ENCODE assay signal across 14 cellular contexts in the genomic region with DNA sequence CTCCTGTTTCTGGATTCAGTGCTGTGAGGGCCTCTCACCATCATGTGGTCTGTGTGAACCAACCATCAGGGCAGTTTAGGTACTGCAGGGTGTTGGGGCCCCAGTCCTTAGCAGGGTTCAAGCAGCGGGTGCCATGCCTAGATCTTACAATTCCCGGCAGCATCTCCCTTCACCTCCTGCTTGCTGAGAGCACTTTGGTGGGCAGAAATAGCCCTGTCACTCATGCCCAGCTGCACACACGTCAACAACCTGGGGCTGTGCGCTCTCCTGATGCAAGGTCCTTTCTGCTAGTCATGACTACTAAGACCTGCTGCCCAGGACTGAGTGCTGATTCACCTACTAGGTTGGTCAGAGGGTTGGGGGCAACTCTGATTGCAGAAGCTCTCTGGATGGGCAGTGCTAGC.
DNase-seq lines count a peak whose midpoint lies in the region; ATAC-seq, FAIRE-seq and TF ChIP-seq lines count a peak whose summit lies in the region.
"Had no signal": no experiment of that assay in that cellular context is flagged by ENCODE, and none has a peak within 500 bp of the region (broad histone marks: within the 10 kb centered on the region; RNA-seq: fewer than 3 reads in every experiment).

No MANE protein-coding gene starts in this region.

- peaks cover 7% of the 10 kb centered on the region for H3K27me3 Mint-ChIP-seq in glutamatergic neuron (ENCODE audit: unreplicated experiment)
- H3K27me3 Mint-ChIP-seq: naive thymus-derived CD8-positive, alpha-beta T cell had no signal

- H3K27ac Mint-ChIP-seq in glutamatergic neuron (ENCODE audit: unreplicated experiment) = peak overlapping the region; percentile 96
- H3K27ac Mint-ChIP-seq: activated CD8-positive, alpha-beta memory T cell treated with anti-CD3 and anti-CD28 coated beads, Interleukin-2, amount 10 ng/mL, durations not matched to agents 7 days and 5 days; naive thymus-derived CD8-positive, alpha-beta T cell had no signal

- H3K9me3 ChIP-seq in NT2/D1 (ENCODE audit: insufficient read depth, low read length) (no peaks in the 10 kb centered on the region; the same call in 1 of the 2 replicates), neutrophil (no peaks in the 10 kb centered on the region)

- peak overlapping the region; percentile 77 for H3K4me3 Mint-ChIP-seq in glutamatergic neuron (ENCODE audit: unreplicated experiment)
- H3K4me3 Mint-ChIP-seq: activated CD8-positive, alpha-beta memory T cell treated with anti-CD3 and anti-CD28 coated beads, Interleukin-2, amount 10 ng/mL, durations not matched to agents 7 days and 5 days; naive thymus-derived CD8-positive, alpha-beta T cell had no signal

- FAIRE-seq in GM12891 (lab: Jason Lieb, UNC) = no peak

- DNase-seq in NT2/D1 (ENCODE audit: low read depth, low spot score) = no peak
- DNase-seq in glutamatergic neuron = no peak
- DNase-seq in T1000 (lab: John Stamatoyannopoulos, UW) = no peak
- no peak for DNase-seq in AG08395 (ENCODE audit: low spot score)
- DNase-seq in GM12891 (ENCODE audit: insufficient read length, low spot score) = no peak
- DNase-seq: activated CD8-positive, alpha-beta memory T cell treated with anti-CD3 and anti-CD28 coated beads, Interleukin-2, amount 10 ng/mL, durations not matched to agents 7 days and 5 days; amniotic stem cell; GM23248; naive thymus-derived CD8-positive, alpha-beta T cell; NCI-H510A; stimulated activated naive CD8-positive, alpha-beta T cell treated with anti-CD3 and anti-CD28 coated beads, Interleukin-15, Interleukin-2, amounts not matched to agents 100 U/mL and 50 U/mL, for 24 hours had no signal

- no peaks in the 10 kb centered on the region for H3K36me3 Mint-ChIP-seq in glutamatergic neuron (ENCODE audit: unreplicated experiment)
- H3K36me3 Mint-ChIP-seq: activated CD8-positive, alpha-beta memory T cell treated with anti-CD3 and anti-CD28 coated beads, Interleukin-2, amount 10 ng/mL, durations not matched to agents 7 days and 5 days had no signal

- no peaks in the 10 kb centered on the region for H3K27me3 ChIP-seq in NT2/D1 (ENCODE audit: insufficient read depth, insufficient read length)
- no peaks in the 10 kb centered on the region for H3K27me3 ChIP-seq in neutrophil

- H3K4me1 Mint-ChIP-seq in glutamatergic neuron (ENCODE audit: low read depth, unreplicated experiment) = peaks cover 28% of the 10 kb centered on the region
- H3K4me1 Mint-ChIP-seq: activated CD8-positive, alpha-beta memory T cell treated with anti-CD3 and anti-CD28 coated beads, Interleukin-2, amount 10 ng/mL, durations not matched to agents 7 days and 5 days had no signal

- TF ChIP-seq POLR2A in GM12891 (IDR thresholded peaks at IDR 0.05; ENCODE audit: low read depth, low read length) = no peak

- H3K4me3 ChIP-seq in NT2/D1 (ENCODE audit: insufficient read length, low read depth) (no peak overlapping the region), neutrophil (ENCODE audit: low read depth in 1 of 2, low read length in 1 of 2) (no peak overlapping the region)
- H3K4me3 ChIP-seq: GM23248 had no signal

- H3K4me1 ChIP-seq in NT2/D1 (ENCODE audit: insufficient read depth, insufficient read length) (peaks cover 16% of the 10 kb centered on the region), neutrophil (ENCODE audit: control insufficient read depth in 1 of 2, insufficient read depth in 1 of 2, low read depth in 1 of 2, low read length in 1 of 2) (peaks cover 31 to 38% of the 10 kb centered on the region in 2 experiments)

- TF ChIP-seq CTCF in GM12872 (IDR thresholded peaks at IDR 0.05; ENCODE audit: insufficient read depth, low read depth, low read length) (peak; percentile 35; the same call in 1 of the 3 replicates), glutamatergic neuron (IDR thresholded peaks at IDR 0.05; ENCODE audit: partially characterized antibody, unreplicated experiment) (peak; percentile 50), neutrophil (IDR thresholded peaks at IDR 0.05) (no peak)

- H3K9ac ChIP-seq in NT2/D1 (ENCODE audit: insufficient read length, low read depth) = peak overlapping the region; percentile 27
- H3K9ac ChIP-seq: GM23248 had no signal

- H3K9me3 Mint-ChIP-seq in glutamatergic neuron (ENCODE audit: unreplicated experiment) = peaks cover 9% of the 10 kb centered on the region

- H3K27ac ChIP-seq in neutrophil = peak overlapping the region; percentile 66
- H3K27ac ChIP-seq: GM23248 had no signal

- ATAC-seq in GM18520 (IDR thresholded peaks at IDR 0.05; ENCODE audit: unreplicated experiment) = no peak
- ATAC-seq: activated CD8-positive, alpha-beta memory T cell treated with anti-CD3 and anti-CD28 coated beads, Interleukin-2, amount 10 ng/mL, durations not matched to agents 7 days and 5 days; stimulated activated naive CD8-positive, alpha-beta T cell treated with anti-CD3 and anti-CD28 coated beads, Interleukin-15, Interleukin-2, amounts not matched to agents 100 U/mL and 50 U/mL, for 24 hours had no signal

- H3K36me3 ChIP-seq in NT2/D1 (ENCODE audit: insufficient read depth, insufficient read length, low read length) (no peaks in the 10 kb centered on the region), neutrophil (no peaks in the 10 kb centered on the region)

TF ChIP-seq in GM12891, 5 proteins besides CTCF, POLR2A, EP300 and RAD21:
- TF ChIP-seq SPI1 (IDR thresholded peaks at IDR 0.05; ENCODE audit: low read depth, low read length) (no peak), POLR2AphosphoS5 (IDR thresholded peaks at IDR 0.05; ENCODE audit: low read depth, low read length) (no peak), TAF1 (IDR thresholded peaks at IDR 0.05; ENCODE audit: low read depth, low read length) (no peak), PAX5 (IDR thresholded peaks at IDR 0.05; ENCODE audit: insufficient read depth, low read length, severe bottlenecking) (no peak), POU2F2 (IDR thresholded peaks at IDR 0.05; ENCODE audit: low read depth, low read length) (no peak)
TF ChIP-seq in GM12891: peak in this region for 0.
